ENCODE assay signal across 9 cellular contexts in the genomic region with DNA sequence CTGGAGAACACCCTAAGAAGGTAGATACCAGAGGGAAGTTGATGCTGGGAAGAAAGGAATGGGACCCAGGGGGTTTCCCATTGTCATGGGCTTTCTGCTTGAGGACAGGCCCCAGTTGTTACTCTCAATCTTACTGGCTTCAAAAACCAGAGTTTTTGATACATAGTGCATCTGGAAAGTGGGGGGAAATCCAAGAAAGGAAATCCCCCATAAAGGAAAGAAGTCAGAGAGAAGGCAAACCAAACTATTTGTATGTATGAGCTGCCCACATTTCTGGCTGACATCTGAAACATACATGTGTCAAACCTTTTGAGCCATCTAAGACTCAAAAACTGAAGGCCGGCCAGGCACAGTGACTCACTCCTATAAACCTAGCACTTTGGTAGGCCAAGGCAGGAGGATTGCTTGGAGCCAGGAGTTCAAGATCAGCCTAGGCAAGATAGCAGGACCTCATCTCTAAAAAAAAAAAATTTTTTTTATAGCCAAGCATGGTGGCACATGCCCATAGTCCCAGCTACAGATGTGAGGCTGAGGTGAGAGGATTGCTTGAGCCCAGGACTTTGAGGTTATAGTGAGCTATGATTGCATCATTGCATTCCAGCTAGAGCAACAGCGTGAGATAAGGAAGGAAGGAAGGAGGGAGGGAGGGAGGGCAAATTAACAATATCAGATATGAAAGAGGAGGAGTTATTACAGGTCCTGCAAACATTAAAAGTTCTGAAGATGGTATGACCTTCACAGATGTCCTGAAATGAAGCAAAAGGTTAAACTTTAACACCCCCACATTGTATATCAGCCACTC. TPM values are rescaled to one million over a fixed set of nuclear protein-coding genes. Genes with fewer than 3 reads are reported as not detected.
DNase-seq lines count a peak whose midpoint lies in the region; ATAC-seq and TF ChIP-seq lines count a peak whose summit lies in the region.
"Had no signal": no experiment of that assay in that cellular context is flagged by ENCODE, and none has a peak within 500 bp of the region (broad histone marks: within the 10 kb centered on the region; RNA-seq: fewer than 3 reads in every experiment).

No MANE protein-coding gene starts in this region.

- H3K36me3 ChIP-seq in CD8-positive, alpha-beta T cell (ENCODE audit: insufficient read depth, low read length) = no peaks in the 10 kb centered on the region

- no peak overlapping the region for H3K27ac ChIP-seq in CD8-positive, alpha-beta T cell (ENCODE audit: low read depth, low read length)

- peaks cover 14% of the 10 kb centered on the region for H3K4me1 Mint-ChIP-seq in activated T-helper 17 cell treated with anti-CD3 and anti-CD28 coated beads, Interleukin-2, amount 50 U/mL, for 72 hours
- no peaks in the 10 kb centered on the region for H3K4me1 Mint-ChIP-seq in CD8-positive, alpha-beta T cell (ENCODE audit: low read depth)

- H3K4me3 ChIP-seq in CD8-positive, alpha-beta T cell (ENCODE audit: low read depth, low read length) = no peak overlapping the region
- H3K4me3 ChIP-seq: smooth muscle cell had no signal

- peak overlapping the region; percentile 61 for H3K4me3 Mint-ChIP-seq in activated T-helper 17 cell treated with anti-CD3 and anti-CD28 coated beads, Interleukin-2, amount 50 U/mL, for 72 hours
- H3K4me3 Mint-ChIP-seq in CD8-positive, alpha-beta T cell = no peak overlapping the region

- H3K27me3 Mint-ChIP-seq in activated T-helper 17 cell treated with anti-CD3 and anti-CD28 coated beads, Interleukin-2, amount 50 U/mL, for 72 hours = no peaks in the 10 kb centered on the region
- no peaks in the 10 kb centered on the region for H3K27me3 Mint-ChIP-seq in CD8-positive, alpha-beta T cell (ENCODE audit: low read depth)

- no peaks in the 10 kb centered on the region for H3K27me3 ChIP-seq in CD8-positive, alpha-beta T cell (ENCODE audit: insufficient read depth, low read length)

- CTCF ChIA-PET in CD8-positive, alpha-beta T cell (lab: Charles Lee) = interaction anchor here (1.4 to 7.5 kb wide), 2 partner anchors 14 to 154 kb away, joined by 5 to 29 read pairs; partner anchors contain the start of gene STK17A

- intact Hi-C loops in CD8-positive, alpha-beta T cell (cut with DNase I, micrococcal nuclease) = no loop called here

- no peaks in the 10 kb centered on the region for H3K36me3 Mint-ChIP-seq in activated T-helper 17 cell treated with anti-CD3 and anti-CD28 coated beads, Interleukin-2, amount 50 U/mL, for 72 hours (ENCODE audit: low read depth)
- H3K36me3 Mint-ChIP-seq in CD8-positive, alpha-beta T cell = no peaks in the 10 kb centered on the region

- POLR2A ChIA-PET in CD8-positive, alpha-beta T cell (lab: Charles Lee) = interaction anchor here (0.7 kb wide), 1 partner anchor 25 kb away, joined by 3 read pairs; no protein-coding TSS in a partner anchor

- H3K9me3 Mint-ChIP-seq in activated T-helper 17 cell treated with anti-CD3 and anti-CD28 coated beads, Interleukin-2, amount 50 U/mL, for 72 hours = no peaks in the 10 kb centered on the region
- no peaks in the 10 kb centered on the region for H3K9me3 Mint-ChIP-seq in CD8-positive, alpha-beta T cell

- H3K27ac Mint-ChIP-seq in activated T-helper 17 cell treated with anti-CD3 and anti-CD28 coated beads, Interleukin-2, amount 50 U/mL, for 72 hours = peak overlapping the region; percentile 83
- no peak overlapping the region for H3K27ac Mint-ChIP-seq in CD8-positive, alpha-beta T cell

- H3K9me3 ChIP-seq in CD8-positive, alpha-beta T cell (ENCODE audit: low read length) = no peaks in the 10 kb centered on the region

- peak in 2 of 3 donors; percentile 31 to 43 for DNase-seq in stimulated activated CD4-positive, alpha-beta T cell treated with anti-CD3 and anti-CD28 coated beads, Interleukin-12 subunit alpha, Interleukin-12 subunit beta, amount 100 ng/mL, for 48 hours (ENCODE audit: low read depth in 2 of 3, low spot score in 1 of 3)
- DNase-seq in stimulated activated CD4-positive, alpha-beta T cell treated with anti-CD3 and anti-CD28 coated beads, Interleukin-12 subunit alpha, Interleukin-12 subunit beta, amount 100 ng/mL, for 4 hours = no peak
- DNase-seq in cerebellum (ENCODE audit: low spot score) (no peak), KG1 (lab: John Stamatoyannopoulos, UW) (no peak), NCI-H345 treated with DMSO at 0.1 percent for 48 hours (lab: John Stamatoyannopoulos, UW; ENCODE audit: unreplicated experiment) (no peak)
- no peak for DNase-seq in CD8-positive, alpha-beta T cell

- ATAC-seq in HG03095 (IDR thresholded peaks at IDR 0.05; ENCODE audit: unreplicated experiment) = peak; percentile 82
- ATAC-seq in activated T-helper 17 cell treated with anti-CD3 and anti-CD28 coated beads, Interleukin-2, amount 50 U/mL, for 72 hours (replicated peaks) = peak; percentile 94
- ATAC-seq in CD8-positive, alpha-beta T cell = no peak

- TF ChIP-seq CTCF in CD8-positive, alpha-beta T cell (IDR thresholded peaks at IDR 0.05) = no peak

- no peaks in the 10 kb centered on the region for H3K4me1 ChIP-seq in CD8-positive, alpha-beta T cell (ENCODE audit: insufficient read depth, low read length)

RNA-seq across cellular contexts. Expression of gene COA1, which starts 6.7 kb away (rescaled TPM):
- 10 to 100 TPM; 36.1 to 46.2 TPM for total RNA-seq in activated T-helper 17 cell treated with anti-CD3 and anti-CD28 coated beads, Interleukin-2, amount 50 U/mL, for 72 hours
- total RNA-seq in cerebellum = 94.3 TPM
- 10 to 100 TPM; 95.8 to 96.7 TPM for total RNA-seq in CD8-positive, alpha-beta T cell

RNA-seq across cellular contexts. Expression of gene BLVRA, which starts 22.5 kb away (rescaled TPM):
- 10 to 100 TPM; 17.8 to 21.8 TPM for total RNA-seq in activated T-helper 17 cell treated with anti-CD3 and anti-CD28 coated beads, Interleukin-2, amount 50 U/mL, for 72 hours
- 8.9 TPM for total RNA-seq in cerebellum
- total RNA-seq in CD8-positive, alpha-beta T cell = 10 to 100 TPM; 12.8 to 14.6 TPM

Comparison
In these comparisons a context has a peak if more than half of its experiments do, and no peak if none do; other contexts are left out.
1. DNase-seq: peak in stimulated activated CD4-positive, alpha-beta T cell treated with anti-CD3 and anti-CD28 coated beads, Interleukin-12 subunit alpha, Interleukin-12 subunit beta, amount 100 ng/mL, for 48 hours (2 of 3); none in stimulated activated CD4-positive, alpha-beta T cell treated with anti-CD3 and anti-CD28 coated beads, Interleukin-12 subunit alpha, Interleukin-12 subunit beta, amount 100 ng/mL, for 4 hours (single experiment), cerebellum (single experiment), KG1 (single experiment), NCI-H345 treated with DMSO at 0.1 percent for 48 hours (single experiment) and CD8-positive, alpha-beta T cell (0 of 7).